14 cellular contexts compared by ENCODE assay signal in genomic region chr19:6613711-6614110, GRCh38. TPM values are rescaled to one million over a fixed set of nuclear protein-coding genes. Genes with fewer than 3 reads are reported as not detected.
DNase-seq lines count a peak whose midpoint lies in the region; ATAC-seq, FAIRE-seq and TF ChIP-seq lines count a peak whose summit lies in the region.
"Had no signal": no experiment of that assay in that cellular context is flagged by ENCODE, and none has a peak within 500 bp of the region (broad histone marks: within the 10 kb centered on the region; RNA-seq: fewer than 3 reads in every experiment).

No MANE protein-coding gene starts in this region.

- H4K91ac ChIP-seq in trophoblast cell (ENCODE audit: low read depth, low read length): no peak overlapping the region

- no peak overlapping the region for H3K4me2 ChIP-seq in trophoblast cell (ENCODE audit: low read length)

- H3K4ac ChIP-seq in trophoblast cell (ENCODE audit: low read depth, low read length): no peak overlapping the region

- no peak overlapping the region for H3K14ac ChIP-seq in trophoblast cell (ENCODE audit: low read length)

- no peak overlapping the region for H3K9ac ChIP-seq in trophoblast cell (ENCODE audit: low read length)

- intact Hi-C loops in right lobe of liver (cut with DNase I): loop anchor here in 1 of 2 donors (10.0 kb wide), 1 partner anchor 79 kb away; the partner anchor contains the start of gene TNFSF9

- H3K36me3 ChIP-seq in RWPE2 (ENCODE audit: low read depth) (no peaks in the 10 kb centered on the region), trophoblast cell (ENCODE audit: control insufficient read depth in 1 of 2, insufficient read depth in 2 of 2, low read length in 2 of 2) (no peaks in the 10 kb centered on the region), right lobe of liver (no peaks in the 10 kb centered on the region), small intestine (ENCODE audit: control insufficient read depth in 2 of 2, insufficient read depth in 2 of 2, low read length in 2 of 2) (no peaks in the 10 kb centered on the region)
- H3K36me3 ChIP-seq: gastrocnemius medialis, tibial artery had no signal

- H3K4me1 ChIP-seq in RWPE2 (ENCODE audit: insufficient read depth, poor library complexity, severe bottlenecking) (peaks cover 21% of the 10 kb centered on the region), trophoblast cell (ENCODE audit: control insufficient read depth in 1 of 2, insufficient read depth in 2 of 2, low read length in 2 of 2) (no peaks in the 10 kb centered on the region), right lobe of liver (no peaks in the 10 kb centered on the region), small intestine (ENCODE audit: control insufficient read depth in 2 of 2, insufficient read depth in 1 of 2, low read depth in 1 of 2, low read length in 1 of 2) (no peaks in the 10 kb centered on the region)
- H3K4me1 ChIP-seq: gastrocnemius medialis, tibial artery had no signal

- no peak overlapping the region for H2BK120ac ChIP-seq in trophoblast cell (ENCODE audit: insufficient read depth, low read length, poor library complexity)

- no peak for ATAC-seq in RWPE2 (ENCODE audit: low read depth)
- ATAC-seq in right lobe of liver: no peak
- ATAC-seq: gastrocnemius medialis, right cardiac atrium had no signal

- H3K79me2 ChIP-seq in trophoblast cell (ENCODE audit: control insufficient read depth, insufficient read depth, low read length, poor library complexity): no peaks in the 10 kb centered on the region

- H4K8ac ChIP-seq in trophoblast cell (ENCODE audit: low read depth, low read length): no peak overlapping the region

- H3K18ac ChIP-seq in trophoblast cell (ENCODE audit: low read length): no peak overlapping the region

- WGBS in trophoblast cell (ENCODE audit: extremely low coverage, insufficient coverage, insufficient read length): no CpG with 5 or more reads among the region's 6 CpGs
- 39% methylated on average over 6 of the region's 6 CpGs for WGBS in right lobe of liver (ENCODE audit: insufficient coverage, low coverage, low lambda C conversion rate, missing lambda C conversion rate)
- WGBS in small intestine, 3 donors: 62 to 73% (median 64%) methylated on average over 6 of the region's 6 CpGs

- H2BK5ac ChIP-seq in trophoblast cell (ENCODE audit: low read depth, low read length, poor library complexity): no peak overlapping the region

- no peak overlapping the region for H2AK5ac ChIP-seq in trophoblast cell (ENCODE audit: low read length)

- H2BK12ac ChIP-seq in trophoblast cell (ENCODE audit: low read length): no peak overlapping the region

- no peak overlapping the region for H3K23ac ChIP-seq in trophoblast cell (ENCODE audit: low read length)

- peak; percentile 39 for DNase-seq in AG09319 (ENCODE audit: extremely low read depth, low read depth)
- peak; percentile 64 for DNase-seq in CD1c-positive myeloid dendritic cell (ENCODE audit: extremely low spot score)
- DNase-seq in RWPE2 (ENCODE audit: low spot score): no peak
- peak; percentile 31 for DNase-seq in epithelial cell of prostate (ENCODE audit: low read depth, low spot score)
- no peak for DNase-seq in trophoblast cell
- no peak for DNase-seq in right lobe of liver
- DNase-seq in small intestine: no peak
- DNase-seq: activated gamma-delta T cell treated with Interleukin-2 at 50 U/mL for 16 hours, gastrocnemius medialis, NCI-H446, right cardiac atrium, Right ventricle myocardium superior, tibial artery had no signal

- no peak overlapping the region for H2AFZ ChIP-seq in trophoblast cell (ENCODE audit: insufficient read depth, low read length, poor library complexity)

- no peaks in the 10 kb centered on the region for H3K27me3 ChIP-seq in RWPE2 (ENCODE audit: insufficient read depth, poor library complexity, severe bottlenecking)
- H3K27me3 ChIP-seq in trophoblast cell (ENCODE audit: insufficient read depth, low read length): no peaks in the 10 kb centered on the region
- no peaks in the 10 kb centered on the region for H3K27me3 ChIP-seq in right lobe of liver
- H3K27me3 ChIP-seq in small intestine (ENCODE audit: control insufficient read depth in 2 of 2, insufficient read depth in 2 of 2, low read length in 2 of 2): peaks cover 0 to 7% of the 10 kb centered on the region in 2 donors

- H3K9me3 ChIP-seq in RWPE2 (ENCODE audit: severe bottlenecking): no peaks in the 10 kb centered on the region
- peaks cover 3% of the 10 kb centered on the region for H3K9me3 ChIP-seq in trophoblast cell (ENCODE audit: insufficient read depth, low read depth, low read length)
- no peaks in the 10 kb centered on the region for H3K9me3 ChIP-seq in right lobe of liver
- no peaks in the 10 kb centered on the region for H3K9me3 ChIP-seq in small intestine (ENCODE audit: control insufficient read depth, low read depth)
- H3K9me3 ChIP-seq: gastrocnemius medialis had no signal

- H3K79me1 ChIP-seq in trophoblast cell (ENCODE audit: low read length): no peaks in the 10 kb centered on the region

- no peak for FAIRE-seq in small intestine (lab: Jason Lieb, UNC)

- H3K27ac ChIP-seq in RWPE2 (ENCODE audit: poor library complexity, severe bottlenecking) (peak overlapping the region; percentile 52), epithelial cell of prostate (peak overlapping the region; percentile 17), trophoblast cell (ENCODE audit: low read depth, low read length) (no peak overlapping the region), right lobe of liver (no peak overlapping the region), small intestine (ENCODE audit: low read depth in 1 of 2, low read length in 1 of 2) (no peak overlapping the region)
- H3K27ac ChIP-seq: gastrocnemius medialis, tibial artery had no signal

- H4K12ac ChIP-seq in trophoblast cell (ENCODE audit: low read depth, low read length): no peak overlapping the region

- TF ChIP-seq CTCF in AG09319 (IDR thresholded peaks at IDR 0.05; ENCODE audit: low read depth, low read length) (no peak), RWPE2 (IDR thresholded peaks at IDR 0.05; ENCODE audit: poor library complexity, severe bottlenecking) (no peak), right lobe of liver (IDR thresholded peaks at IDR 0.05) (no peak)

- no peak for TF ChIP-seq POLR2A in right lobe of liver (IDR thresholded peaks at IDR 0.05)

- H3K4me3 ChIP-seq in RWPE2 (ENCODE audit: severe bottlenecking) (no peak overlapping the region), trophoblast cell (ENCODE audit: low read depth, low read length) (no peak overlapping the region), right lobe of liver (no peak overlapping the region), small intestine (ENCODE audit: low read depth in 1 of 2, low read length in 2 of 2) (no peak overlapping the region)
- H3K4me3 ChIP-seq: gastrocnemius medialis, tibial artery had no signal

RNA-seq across cellular contexts. Expression of gene CD70, which starts 22.8 kb away (rescaled TPM):
- not detected in 2 replicates for polyA plus RNA-seq in trophoblast cell (2013)
- not detected for total RNA-seq in right lobe of liver
- polyA plus RNA-seq in small intestine: under 1 TPM in 2 of 3 donors, not detected in 1; 0.15 to 0.89 TPM
- total RNA-seq: gastrocnemius medialis, right cardiac atrium, Right ventricle myocardium superior had no signal
- polyA plus RNA-seq: right cardiac atrium had no signal

RNA-seq across cellular contexts. Expression of gene TNFSF14, which starts 56.2 kb away (rescaled TPM):
- not detected in 2 replicates for polyA plus RNA-seq in trophoblast cell (2013)
- 10 to 100 TPM in 3 of 6 experiments, 1 to 10 TPM in 3; 6.4 to 71.1 (median 14.6) TPM for total RNA-seq in right lobe of liver
- 1 to 10 TPM in 1 of 3 donors, under 1 TPM in 2; 0.22 to 2.2 (median 0.73) TPM for polyA plus RNA-seq in small intestine
- total RNA-seq: gastrocnemius medialis, kidney epithelial cell had no signal

Comparison
In these comparisons a context has a peak if more than half of its experiments do, and no peak if none do; other contexts are left out.
1. DNase-seq: peak in AG09319 (single experiment), CD1c-positive myeloid dendritic cell (single experiment) and epithelial cell of prostate (single experiment); none in RWPE2 (single experiment), trophoblast cell (0 of 2), right lobe of liver (0 of 3) and small intestine (single experiment).
2. H3K27ac ChIP-seq: peak in RWPE2 (single experiment) and epithelial cell of prostate (single experiment); none in trophoblast cell (single experiment), right lobe of liver (0 of 3) and small intestine (0 of 2).